In genomic region chr3:28308196-28308595, GRCh38 we compare ENCODE assay signal across 2 cellular contexts.
TF ChIP-seq lines count a peak whose summit lies in the region.

No MANE protein-coding gene starts in this region.

TF ChIP-seq in GM23338, 12 proteins besides CTCF, POLR2A, EP300 and RAD21:
- TF ChIP-seq ZNF114 (CRISPR knock-in tag; IDR thresholded peaks at IDR 0.05) (no peak), REST (IDR thresholded peaks at IDR 0.05; ENCODE audit: unreplicated experiment) (no peak), ETS1 (IDR thresholded peaks at IDR 0.05) (no peak), EZH2 (IDR thresholded peaks at IDR 0.05; ENCODE audit: low read depth, unreplicated experiment) (no peak), CREB1 (CRISPR knock-in tag; IDR thresholded peaks at IDR 0.05; ENCODE audit: low read depth) (no peak), ZNF331 (CRISPR knock-in tag; IDR thresholded peaks at IDR 0.05; ENCODE audit: low read depth) (no peak), NANOG (IDR thresholded peaks at IDR 0.05; ENCODE audit: borderline replicate concordance) (no peak), JUNB (IDR thresholded peaks at IDR 0.05; ENCODE audit: unreplicated experiment) (no peak)

TF ChIP-seq in K562, 482 proteins besides CTCF, POLR2A, EP300 and RAD21:
- TF ChIP-seq GTF2E2 (tag; IDR thresholded peaks at IDR 0.05) (no peak), RFX1 (IDR thresholded peaks at IDR 0.05) (no peak), IRF9 (tag; IDR thresholded peaks at IDR 0.05) (0 out of 2 replicates have a peak, but pooled peaks have one; percentile 30), GTF2B (IDR thresholded peaks at IDR 0.05; ENCODE audit: extremely low read depth, insufficient read length) (no peak), NFXL1 (CRISPR knock-in tag; IDR thresholded peaks at IDR 0.05) (no peak), BRD9 (IDR thresholded peaks at IDR 0.05; ENCODE audit: low read depth, partially characterized antibody) (no peak), SOX6 (IDR thresholded peaks at IDR 0.05) (0 out of 2 replicates have a peak, but pooled peaks have one; percentile 27), CEBPG (CRISPR knock-in tag; IDR thresholded peaks at IDR 0.05) (no peak), CEBPG (tag; conservative IDR thresholded peaks at IDR 0.05 in 1 of 2, IDR thresholded peaks at IDR 0.05 in 1 of 2) (peak; percentile 95 to 98), GTF2A2 (tag; IDR thresholded peaks at IDR 0.05) (no peak), NR1H2 (CRISPR knock-in tag; IDR thresholded peaks at IDR 0.05) (no peak), GABPB2 (CRISPR knock-in tag; conservative IDR thresholded peaks at IDR 0.05) (no peak), ZBTB5 (IDR thresholded peaks at IDR 0.05) (no peak), ATF3 (IDR thresholded peaks at IDR 0.05) (peak; percentile 92), ATF3 (CRISPR knock-in tag; conservative IDR thresholded peaks at IDR 0.05) (no peak), ATF4 (CRISPR knock-in tag; IDR thresholded peaks at IDR 0.05) (peak; percentile 80), CBX8 (IDR thresholded peaks at IDR 0.05; ENCODE audit: borderline replicate concordance, extremely low read depth, low read depth, low read length, poor library complexity, severe bottlenecking) (no peak), MEIS2 (IDR thresholded peaks at IDR 0.05; ENCODE audit: partially characterized antibody) (peak; percentile 7), CC2D1A (IDR thresholded peaks at IDR 0.05) (no peak), CBFB (CRISPR knock-in tag; IDR thresholded peaks at IDR 0.05) (no peak), POLR2G (IDR thresholded peaks at IDR 0.05; ENCODE audit: low read depth, low read length) (no peak), ZNF197 (CRISPR knock-in tag; IDR thresholded peaks at IDR 0.05; ENCODE audit: low read depth) (no peak), RUNX1 (IDR thresholded peaks at IDR 0.05; ENCODE audit: low read depth) (no peak), TRIM24 (IDR thresholded peaks at IDR 0.05) (peak; percentile 98), ZNF57 (CRISPR knock-in tag; IDR thresholded peaks at IDR 0.05) (no peak), ZNF146 (CRISPR knock-in tag; IDR thresholded peaks at IDR 0.05; ENCODE audit: unreplicated experiment) (no peak), EGR1 (conservative IDR thresholded peaks at IDR 0.05) (no peak), POLR2H (tag; IDR thresholded peaks at IDR 0.05; ENCODE audit: low read depth) (peak; percentile 22; the same call in 1 of the 2 replicates), ZNF77 (CRISPR knock-in tag; IDR thresholded peaks at IDR 0.05) (no peak), IRF2 (CRISPR knock-in tag; IDR thresholded peaks at IDR 0.05) (no peak), ZNF76 (CRISPR knock-in tag; IDR thresholded peaks at IDR 0.05; ENCODE audit: borderline replicate concordance) (no peak), PKNOX1 (IDR thresholded peaks at IDR 0.05) (peak; percentile 47), CGGBP1 (CRISPR knock-in tag; IDR thresholded peaks at IDR 0.05) (no peak), ZSCAN32 (CRISPR knock-in tag; IDR thresholded peaks at IDR 0.05) (peak; percentile 81), MEF2D (tag; conservative IDR thresholded peaks at IDR 0.05; ENCODE audit: low read depth) (peak; percentile 68), KAT7 (CRISPR knock-in tag; IDR thresholded peaks at IDR 0.05; ENCODE audit: borderline replicate concordance) (no peak), FOXA3 (CRISPR knock-in tag; conservative IDR thresholded peaks at IDR 0.05 in 1 of 2, IDR thresholded peaks at IDR 0.05 in 1 of 2) (no peak), TEAD4 (IDR thresholded peaks at IDR 0.05; ENCODE audit: low read length) (no peak), TEAD4 (CRISPR knock-in tag; IDR thresholded peaks at IDR 0.05; ENCODE audit: borderline replicate concordance) (no peak), CEBPB (tag; IDR thresholded peaks at IDR 0.05) (peak; percentile 92), GABPA (tag; conservative IDR thresholded peaks at IDR 0.05; ENCODE audit: low read depth) (no peak), FOXP4 (CRISPR knock-in tag; IDR thresholded peaks at IDR 0.05; ENCODE audit: borderline replicate concordance) (no peak), MXD1 (CRISPR knock-in tag; IDR thresholded peaks at IDR 0.05; ENCODE audit: borderline replicate concordance, poor library complexity, severe bottlenecking) (no peak), ERF (CRISPR knock-in tag; IDR thresholded peaks at IDR 0.05) (no peak), ETV6 (IDR thresholded peaks at IDR 0.05; ENCODE audit: borderline replicate concordance in 1 of 2, low read depth in 2 of 2, low read length in 1 of 2) (no peak), ETV6 (CRISPR knock-in tag; IDR thresholded peaks at IDR 0.05; ENCODE audit: borderline replicate concordance) (no peak), YY1 (IDR thresholded peaks at IDR 0.05; ENCODE audit: borderline replicate concordance in 1 of 3, control insufficient read depth in 1 of 3, extremely low read depth in 1 of 3, insufficient read depth in 3 of 3, insufficient read length in 1 of 3, insufficient replicate concordance in 2 of 3, low read depth in 1 of 3, low read length in 2 of 3) (no peak), ZNF717 (CRISPR knock-in tag; IDR thresholded peaks at IDR 0.05) (no peak), MEF2A (IDR thresholded peaks at IDR 0.05; ENCODE audit: control insufficient read depth, low read depth, low read length) (0 out of 2 replicates have a peak, but pooled peaks have one; percentile 23), CCNT2 (IDR thresholded peaks at IDR 0.05; ENCODE audit: borderline replicate concordance, extremely low read depth, insufficient read length, low read depth, low read length) (no peak)
